8 cellular contexts compared by ENCODE assay signal in the genomic region with DNA sequence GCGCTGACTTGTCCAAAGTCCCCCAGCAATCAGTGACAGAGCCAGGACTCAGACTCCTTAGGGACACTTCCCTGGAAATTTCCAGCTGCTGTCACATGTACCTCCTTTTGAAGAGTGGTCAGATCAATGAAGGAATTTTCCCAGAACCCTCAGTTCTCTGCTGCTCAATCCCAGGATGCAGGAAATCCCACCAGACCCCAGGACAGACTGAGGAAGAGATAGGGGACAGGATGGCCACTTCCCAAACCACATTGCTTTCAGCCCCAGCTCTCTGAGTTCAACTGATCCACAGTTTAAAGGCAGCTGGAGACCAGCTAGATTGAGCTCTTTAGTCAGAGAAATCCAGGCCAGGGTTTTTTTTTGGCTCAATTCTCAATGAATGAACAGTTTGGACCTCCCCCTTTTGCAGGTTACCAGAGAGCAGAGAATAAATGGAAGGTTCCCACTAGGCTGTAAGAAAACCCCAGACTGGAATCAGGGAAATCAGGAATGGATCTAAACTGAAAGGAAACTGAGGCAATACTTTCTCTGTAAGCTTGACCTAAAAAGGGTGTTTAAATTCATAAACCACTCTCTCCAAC. TPM values are rescaled to one million over a fixed set of nuclear protein-coding genes. Genes with fewer than 3 reads are reported as not detected.
A peak's percentile ranks its signal among the peaks of the same experiment; 100 is the strongest.
DNase-seq lines count a peak whose midpoint lies in the region; ATAC-seq, FAIRE-seq and TF ChIP-seq lines count a peak whose summit lies in the region.

No MANE protein-coding gene starts in this region.

- TF ChIP-seq CTCF in H1 (IDR thresholded peaks at IDR 0.05; ENCODE audit: control extremely low read depth in 1 of 3, insufficient read depth in 1 of 3, low read depth in 1 of 3, low read length in 3 of 3) = no peak
- no peak for TF ChIP-seq CTCF in natural killer cell (IDR thresholded peaks at IDR 0.05)

- TF ChIP-seq RAD21 in H1 (IDR thresholded peaks at IDR 0.05 in 1 of 2, conservative IDR thresholded peaks at IDR 0.05 in 1 of 2; ENCODE audit: low read depth in 2 of 2, low read length in 2 of 2) = no peak

- H3K4me3 Mint-ChIP-seq in natural killer cell = peak overlapping the region; percentile 67

- H3K27me3 ChIP-seq in H1 (replicated peaks in 1 of 4; ENCODE audit: control insufficient read depth in 3 of 4, extremely low read depth in 1 of 4, insufficient read depth in 3 of 4, low read length in 3 of 4) = peaks cover 11 to 31% (median 26%) of the 10 kb centered on the region in 4 experiments

- peaks cover 6 to 13% of the 10 kb centered on the region in 2 donors for H3K4me1 Mint-ChIP-seq in natural killer cell

- no peak overlapping the region for H3K23ac ChIP-seq in H1 (ENCODE audit: insufficient read length)

- no peak overlapping the region for H3K56ac ChIP-seq in H1 (replicated peaks; ENCODE audit: insufficient read length, low read depth, low read length)

- POLR2A ChIA-PET in HEK293T (lab: Yijun Ruan, JAX) = interaction anchor here (5.0 kb wide), 1 partner anchor 36 kb away, joined by 37 read pairs; no protein-coding TSS in a partner anchor
- POLR2A ChIA-PET in H1 (lab: Charles Lee; ENCODE audit: partially characterized antibody) = interaction anchor here (0.6 to 5.5 kb wide), 8 partner anchors 19 to 168 kb away, joined by 3 to 46 read pairs (median 4); no protein-coding TSS in a partner anchor

- DNase-seq in COR-L47 (lab: John Stamatoyannopoulos, UW) = peak; percentile 25
- peak; percentile 72 for DNase-seq in HEK293T (ENCODE audit: extremely low spot score)
- DNase-seq in NOMO-1 treated with dmso at 0.1 percent for 144 hours (lab: John Stamatoyannopoulos, UW; ENCODE audit: unreplicated experiment) = peak; percentile 22
- DNase-seq in H1 (ENCODE audit: low read depth in 1 of 2, low spot score in 2 of 2) = peak in 1 of 2 experiments; percentile 49
- DNase-seq in natural killer cell = no peak
- DNase-seq in activated CD4-positive, CD25-positive, alpha-beta regulatory T cell (lab: John Stamatoyannopoulos, UW) = no peak
- no peak for DNase-seq in HUDEP-2 (lab: John Stamatoyannopoulos, UW; ENCODE audit: unreplicated experiment in 76 of 76)

- no peak overlapping the region for H3K4ac ChIP-seq in H1 (replicated peaks; ENCODE audit: insufficient read length, low read depth, low read length)

- peaks cover 0 to 5% (median 0%) of the 10 kb centered on the region in 4 experiments; a peak in 3 of 7 replicates for H3K4me1 ChIP-seq in H1 (replicated peaks in 1 of 4; ENCODE audit: control insufficient read depth in 3 of 4, insufficient read depth in 4 of 4, low read length in 3 of 4)

- no peak overlapping the region for H3K18ac ChIP-seq in H1 (ENCODE audit: extremely low read depth, low read length)

- no peak overlapping the region for H4K91ac ChIP-seq in H1 (replicated peaks; ENCODE audit: insufficient read length, low read length)

- peaks cover 11% of the 10 kb centered on the region; the same call in 1 of the 2 replicates for H3K23me2 ChIP-seq in H1 (ENCODE audit: low read depth, low read length)

- H4K5ac ChIP-seq in H1 (ENCODE audit: insufficient read length, low read depth, low read length) = no peak overlapping the region

- H2BK15ac ChIP-seq in H1 (ENCODE audit: low read length) = no peak overlapping the region

- TF ChIP-seq EP300 in H1 (IDR thresholded peaks at IDR 0.05; ENCODE audit: borderline replicate concordance in 1 of 2, low read depth in 2 of 2, low read length in 2 of 2) = no peak

- H3K9me3 ChIP-seq in H1 (ENCODE audit: insufficient read depth in 2 of 2, low read depth in 1 of 2, low read length in 1 of 2) = no peaks in the 10 kb centered on the region; a peak in 1 of 4 replicates

- no peak overlapping the region for H3K27ac ChIP-seq in H1 (ENCODE audit: low read depth, low read length)

- intact Hi-C loops in natural killer cell (cut with micrococcal nuclease) = no loop called here

- CTCF ChIA-PET in HEK293T (lab: Yijun Ruan, JAX) (interaction anchor here (1.1 to 2.3 kb wide), 2 partner anchors 45 to 89 kb away, joined by 4 to 14 read pairs; no protein-coding TSS in a partner anchor), H1 (lab: Charles Lee; ENCODE audit: partially characterized antibody) (interaction anchor here (0.6 to 4.3 kb wide), 4 partner anchors 46 to 195 kb away, joined by 3 to 39 read pairs (median 8); no protein-coding TSS in a partner anchor)

- peak overlapping the region; percentile 87; the same call in 1 of the 2 replicates for H2BK20ac ChIP-seq in H1 (ENCODE audit: low read length)

- H3K4me3 ChIP-seq in H1 (ENCODE audit: extremely low read depth in 1 of 4, insufficient read depth in 2 of 4, low read depth in 3 of 4, low read length in 4 of 4) = no peak overlapping the region

- H3K27ac Mint-ChIP-seq in natural killer cell = no peak overlapping the region

- peaks cover 6 to 7% of the 10 kb centered on the region in 2 donors for H3K27me3 Mint-ChIP-seq in natural killer cell (ENCODE audit: low read depth in 2 of 2)

- no peaks in the 10 kb centered on the region for H3K36me3 Mint-ChIP-seq in natural killer cell

- peak overlapping the region; percentile 46; the same call in 1 of the 2 replicates for H2BK12ac ChIP-seq in H1 (ENCODE audit: low read depth, low read length)

- H3K4me2 ChIP-seq in H1 (ENCODE audit: insufficient read depth in 1 of 2, low read depth in 2 of 2, low read length in 2 of 2) = no peak overlapping the region; a peak in 1 of 4 replicates

- no peaks in the 10 kb centered on the region for H3K79me2 ChIP-seq in H1 (ENCODE audit: control insufficient read depth in 1 of 2, insufficient read depth in 2 of 2, low read length in 2 of 2)

- peak overlapping the region; percentile 65 for H2AFZ ChIP-seq in H1 (ENCODE audit: low read length)

- H3K79me1 ChIP-seq in H1 (ENCODE audit: low read depth, low read length) = no peaks in the 10 kb centered on the region

- H3K9ac ChIP-seq in H1 (replicated peaks in 1 of 4; ENCODE audit: extremely low read depth in 1 of 4, low read depth in 3 of 4, low read length in 3 of 4) = no peak overlapping the region

- no peaks in the 10 kb centered on the region for H3K36me3 ChIP-seq in H1 (ENCODE audit: control insufficient read depth in 2 of 4, insufficient read depth in 4 of 4, low read length in 3 of 4)

- H2BK5ac ChIP-seq in H1 (ENCODE audit: low read depth, low read length) = no peak overlapping the region

- no peaks in the 10 kb centered on the region for H3K9me3 Mint-ChIP-seq in natural killer cell

- FAIRE-seq in H1 (lab: Jason Lieb, UNC) = peak; percentile 86

- no peak overlapping the region for H2BK120ac ChIP-seq in H1 (replicated peaks; ENCODE audit: low read depth, low read length)

- 85% methylated on average over 1 of the region's 1 CpG; no CpG with 5 or more reads in 1 of the 2 experiments for WGBS in H1 (ENCODE audit: extremely low coverage in 1 of 2, insufficient coverage in 1 of 2, insufficient read length in 1 of 2, insufficient replicate concordance in 2 of 2, low coverage in 1 of 2, low lambda C conversion rate in 2 of 2, missing lambda C conversion rate in 1 of 2), 2 experiments

- ATAC-seq in natural killer cell = peak in 2 of 3 donors; percentile 21 to 28
- ATAC-seq in GM18867 (IDR thresholded peaks at IDR 0.05; ENCODE audit: unreplicated experiment) = no peak

- H2AK5ac ChIP-seq in H1 (ENCODE audit: low read depth, low read length) = no peak overlapping the region

- no peak for TF ChIP-seq POLR2A in H1 (IDR thresholded peaks at IDR 0.05; ENCODE audit: control extremely low read depth in 1 of 2, low read depth in 2 of 2, low read length in 2 of 2)

- no peaks in the 10 kb centered on the region for H4K20me1 ChIP-seq in H1 (replicated peaks in 1 of 2; ENCODE audit: control insufficient read depth in 1 of 2, insufficient read depth in 2 of 2, low read length in 2 of 2)

- H3K14ac ChIP-seq in H1 (ENCODE audit: insufficient read length) = no peak overlapping the region

- H4K8ac ChIP-seq in H1 (ENCODE audit: extremely low read depth, insufficient read depth, low read length) = no peak overlapping the region

RNA-seq across cellular contexts. Expression of a gene that starts 1.5 kb away (rescaled TPM):
- 0.11 and 0.35 TPM in 2 replicates for total RNA-seq in H1 (2021; fragmentation: NEBNext Ultra II Directional; extraction: Animal tissue kit (Norgen Biotek cat#: 25700))
- 0.22 and 0.32 TPM in 2 replicates for polyA plus RNA-seq in H1 (2011; rRNA removed)
- polyA plus RNA-seq in H1 (2011; cell fraction: cytosol; rRNA removed) = 0.30 TPM
- 0.24 TPM for polyA plus RNA-seq in H1 (2011; cell fraction: nucleus; rRNA removed)
- 0.12 to 0.23 TPM (median 0.20 TPM) in 3 of 4 replicates, not detected in the other for polyA plus RNA-seq in H1 (2012, experiment 1 of 2)
- 0.10 TPM for polyA plus RNA-seq in H1 (2012, experiment 2 of 2)
- polyA plus RNA-seq in H1 (2013, experiment 1 of 2) = 0.41 TPM
- 0.22 TPM for polyA plus RNA-seq in H1 (2013, experiment 2 of 2)
- 0.13 and 0.17 TPM in 2 replicates for polyA minus RNA-seq in H1 (2011; rRNA and poly(A)+ RNA removed)
- not detected for polyA minus RNA-seq in H1 (2011; cell fraction: cytosol; rRNA and poly(A)+ RNA removed)
- polyA minus RNA-seq in H1 (2011; cell fraction: nucleus; rRNA and poly(A)+ RNA removed) = not detected
- total RNA-seq in natural killer cell = under 1 TPM in 1 of 3 donors, not detected in 2; 0.33 TPM

RNA-seq across cellular contexts. Expression of a gene that starts 24.8 kb away (rescaled TPM):
- not detected in 2 replicates for total RNA-seq in H1 (2021; fragmentation: NEBNext Ultra II Directional; extraction: Animal tissue kit (Norgen Biotek cat#: 25700))
- polyA plus RNA-seq in H1 (2011; rRNA removed) = not detected in 2 replicates
- polyA plus RNA-seq in H1 (2011; cell fraction: cytosol; rRNA removed) = not detected
- polyA plus RNA-seq in H1 (2011; cell fraction: nucleus; rRNA removed) = not detected
- not detected in 4 replicates for polyA plus RNA-seq in H1 (2012, experiment 1 of 2)
- not detected for polyA plus RNA-seq in H1 (2012, experiment 2 of 2)
- polyA plus RNA-seq in H1 (2013, experiment 1 of 2) = 0.02 TPM
- polyA plus RNA-seq in H1 (2013, experiment 2 of 2) = not detected
- polyA minus RNA-seq in H1 (2011; rRNA and poly(A)+ RNA removed) = not detected in 2 replicates
- not detected for polyA minus RNA-seq in H1 (2011; cell fraction: cytosol; rRNA and poly(A)+ RNA removed)
- polyA minus RNA-seq in H1 (2011; cell fraction: nucleus; rRNA and poly(A)+ RNA removed) = not detected
- not detected for total RNA-seq in natural killer cell

RNA-seq across cellular contexts. Expression of a gene that starts 28.0 kb away (rescaled TPM):
- 49.1 and 50.8 TPM in 2 replicates for total RNA-seq in H1 (2021; fragmentation: NEBNext Ultra II Directional; extraction: Animal tissue kit (Norgen Biotek cat#: 25700))
- polyA plus RNA-seq in H1 (2011; rRNA removed) = 45.0 and 48.2 TPM in 2 replicates
- 38.7 TPM for polyA plus RNA-seq in H1 (2011; cell fraction: cytosol; rRNA removed)
- polyA plus RNA-seq in H1 (2011; cell fraction: nucleus; rRNA removed) = 54.5 TPM
- polyA plus RNA-seq in H1 (2012, experiment 1 of 2) = 34.0 to 39.2 TPM (median 36.6 TPM) in 4 replicates
- 32.2 TPM for polyA plus RNA-seq in H1 (2012, experiment 2 of 2)
- 25.6 TPM for polyA plus RNA-seq in H1 (2013, experiment 1 of 2)
- 27.2 TPM for polyA plus RNA-seq in H1 (2013, experiment 2 of 2)
- 108 and 138 TPM in 2 replicates for polyA minus RNA-seq in H1 (2011; rRNA and poly(A)+ RNA removed)
- 39.6 TPM for polyA minus RNA-seq in H1 (2011; cell fraction: cytosol; rRNA and poly(A)+ RNA removed)
- 57.2 TPM for polyA minus RNA-seq in H1 (2011; cell fraction: nucleus; rRNA and poly(A)+ RNA removed)
- total RNA-seq in natural killer cell = 10 to 100 TPM; 22.4 to 39.2 (median 32.6) TPM

RNA-seq across cellular contexts. Expression of a gene that starts 58.0 kb away (rescaled TPM):
- total RNA-seq in H1 (2021; fragmentation: NEBNext Ultra II Directional; extraction: Animal tissue kit (Norgen Biotek cat#: 25700)) = 50.2 and 51.7 TPM in 2 replicates
- polyA plus RNA-seq in H1 (2011; rRNA removed) = 13.7 and 23.0 TPM in 2 replicates
- polyA plus RNA-seq in H1 (2011; cell fraction: cytosol; rRNA removed) = 16.8 TPM
- polyA plus RNA-seq in H1 (2011; cell fraction: nucleus; rRNA removed) = 40.7 TPM
- 31.1 to 46.6 TPM (median 42.9 TPM) in 4 replicates for polyA plus RNA-seq in H1 (2012, experiment 1 of 2)
- 39.8 TPM for polyA plus RNA-seq in H1 (2012, experiment 2 of 2)
- 22.2 TPM for polyA plus RNA-seq in H1 (2013, experiment 1 of 2)
- polyA plus RNA-seq in H1 (2013, experiment 2 of 2) = 21.3 TPM
- polyA minus RNA-seq in H1 (2011; rRNA and poly(A)+ RNA removed) = 12.9 and 26.4 TPM in 2 replicates
- polyA minus RNA-seq in H1 (2011; cell fraction: cytosol; rRNA and poly(A)+ RNA removed) = 21.8 TPM
- polyA minus RNA-seq in H1 (2011; cell fraction: nucleus; rRNA and poly(A)+ RNA removed) = 19.3 TPM
- 100 to 1,000 TPM; 282 to 334 (median 287) TPM for total RNA-seq in natural killer cell

Comparison
In these comparisons a context has a peak if more than half of its experiments do, and no peak if none do; other contexts are left out.
1. DNase-seq: peak in COR-L47 (single experiment), HEK293T (single experiment) and NOMO-1 treated with dmso at 0.1 percent for 144 hours (single experiment); none in natural killer cell (single experiment), activated CD4-positive, CD25-positive, alpha-beta regulatory T cell (0 of 4) and HUDEP-2 (0 of 76).